25 cellular contexts compared by ENCODE assay signal in the genomic region with DNA sequence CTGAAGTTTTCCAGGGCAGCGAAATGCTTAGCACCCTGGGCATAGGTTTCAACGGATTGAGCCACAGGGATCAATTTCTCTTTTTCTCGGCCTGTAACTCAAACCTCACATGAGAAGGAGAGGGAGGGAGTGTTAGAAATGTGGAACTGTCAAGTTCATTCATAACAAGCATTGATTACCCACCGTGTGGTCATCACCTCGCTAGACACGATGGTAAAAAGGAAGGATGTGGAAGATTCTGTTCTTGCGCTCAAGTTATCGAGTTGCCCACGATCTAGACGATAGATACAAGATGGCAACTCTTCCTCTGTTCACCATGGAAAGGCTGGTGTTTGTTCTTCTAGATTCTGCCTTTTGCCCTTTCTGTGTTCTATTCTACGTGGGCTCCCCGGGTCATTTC. TPM values are rescaled to one million over a fixed set of nuclear protein-coding genes. Genes with fewer than 3 reads are reported as not detected.
DNase-seq lines count a peak whose midpoint lies in the region; ATAC-seq, FAIRE-seq and TF ChIP-seq lines count a peak whose summit lies in the region.
"Had no signal": no experiment of that assay in that cellular context is flagged by ENCODE, and none has a peak within 500 bp of the region (broad histone marks: within the 10 kb centered on the region; RNA-seq: fewer than 3 reads in every experiment).

No MANE protein-coding gene starts in this region.

- peaks cover 33% of the 10 kb centered on the region for H3K4me1 ChIP-seq in CD8-positive, alpha-beta memory T cell (ENCODE audit: insufficient read depth, low read length)

- peak; percentile 23 for FAIRE-seq in bronchial epithelial cell (lab: Jason Lieb, UNC)
- FAIRE-seq: GM18507, HTR-8/SVneo had no signal

- peaks cover 14% of the 10 kb centered on the region for H3K36me3 Mint-ChIP-seq in activated CD8-positive, alpha-beta T cell treated with anti-CD3 and anti-CD28 coated beads, Interleukin-2, amount 10 ng/mL, durations not matched to agents 7 days and 5 days (ENCODE audit: low read depth)
- peaks cover 10% of the 10 kb centered on the region for H3K36me3 Mint-ChIP-seq in activated CD8-positive, alpha-beta T cell treated with anti-CD3 and anti-CD28 coated beads for 36 hours (ENCODE audit: low read depth)
- peaks cover 0 to 7% (median 0%) of the 10 kb centered on the region in 3 donors for H3K36me3 Mint-ChIP-seq in CD8-positive, alpha-beta memory T cell
- no peaks in the 10 kb centered on the region for H3K36me3 Mint-ChIP-seq in natural killer cell
- peaks cover 7% of the 10 kb centered on the region for H3K36me3 Mint-ChIP-seq in activated T-cell treated with anti-CD3 and anti-CD28 coated beads, Interleukin-2, amount 50 U/mL, for 24 hours (ENCODE audit: low read depth)

- no peaks in the 10 kb centered on the region for H3K27me3 ChIP-seq in CD8-positive, alpha-beta memory T cell (ENCODE audit: insufficient read depth, low read length, poor library complexity, severe bottlenecking)
- H3K27me3 ChIP-seq in bronchial epithelial cell (ENCODE audit: control insufficient read depth, insufficient read depth, low read length), result no peaks in the 10 kb centered on the region

- H3K27ac Mint-ChIP-seq in activated CD8-positive, alpha-beta T cell treated with anti-CD3 and anti-CD28 coated beads, Interleukin-2, amount 10 ng/mL, durations not matched to agents 7 days and 5 days, result peak overlapping the region; percentile 30
- no peak overlapping the region for H3K27ac Mint-ChIP-seq in activated CD8-positive, alpha-beta T cell treated with anti-CD3 and anti-CD28 coated beads for 36 hours
- peak overlapping the region in 7 of 8 donors; percentile 7 to 88 (median 75) for H3K27ac Mint-ChIP-seq in CD8-positive, alpha-beta memory T cell
- no peak overlapping the region for H3K27ac Mint-ChIP-seq in natural killer cell
- no peak overlapping the region for H3K27ac Mint-ChIP-seq in activated T-cell treated with anti-CD3 and anti-CD28 coated beads, Interleukin-2, amount 50 U/mL, for 24 hours

- no peaks in the 10 kb centered on the region for H3K36me3 ChIP-seq in CD8-positive, alpha-beta memory T cell (ENCODE audit: insufficient read depth, low read length)
- no peaks in the 10 kb centered on the region for H3K36me3 ChIP-seq in bronchial epithelial cell (ENCODE audit: control insufficient read depth, insufficient read depth, low read length)
- H3K36me3 ChIP-seq: BLaER1 treated with 17β-estradiol and CSF1 and Interleukin-3, amounts not matched to agents 10 nM and 100 nM had no signal

- DNase-seq in activated CD8-positive, alpha-beta T cell treated with anti-CD3 and anti-CD28 coated beads, Interleukin-2, amount 10 ng/mL, durations not matched to agents 7 days and 5 days, result no peak
- no peak for DNase-seq in activated CD8-positive, alpha-beta T cell treated with anti-CD3 and anti-CD28 coated beads for 36 hours
- DNase-seq in CD8-positive, alpha-beta memory T cell, result peak in 1 of 5 donors; percentile 47
- DNase-seq in bronchial epithelial cell (ENCODE audit: low read depth) (no peak), natural killer cell (no peak)
- no peak for DNase-seq in activated T-cell treated with anti-CD3 and anti-CD28 coated beads, Interleukin-2, amount 50 U/mL, for 24 hours
- DNase-seq: 8988T, GDM1, GOT3, Karpas-422, NCI-H1694, NCI-H2081, NCI-H2171, NCI-H345, NCI-H524, NCI-H774, SIG-M5 had no signal

- H3K4me3 Mint-ChIP-seq in activated CD8-positive, alpha-beta T cell treated with anti-CD3 and anti-CD28 coated beads, Interleukin-2, amount 10 ng/mL, durations not matched to agents 7 days and 5 days, result no peak overlapping the region
- H3K4me3 Mint-ChIP-seq in activated CD8-positive, alpha-beta T cell treated with anti-CD3 and anti-CD28 coated beads for 36 hours, result no peak overlapping the region
- H3K4me3 Mint-ChIP-seq in CD8-positive, alpha-beta memory T cell, result peak overlapping the region in 5 of 7 donors; percentile 1 to 57 (median 29)
- no peak overlapping the region for H3K4me3 Mint-ChIP-seq in natural killer cell
- H3K4me3 Mint-ChIP-seq in activated T-cell treated with anti-CD3 and anti-CD28 coated beads, Interleukin-2, amount 50 U/mL, for 24 hours, result no peak overlapping the region

- H3K9me3 Mint-ChIP-seq in activated CD8-positive, alpha-beta T cell treated with anti-CD3 and anti-CD28 coated beads, Interleukin-2, amount 10 ng/mL, durations not matched to agents 7 days and 5 days (ENCODE audit: insufficient read depth), result no peaks in the 10 kb centered on the region
- H3K9me3 Mint-ChIP-seq in activated CD8-positive, alpha-beta T cell treated with anti-CD3 and anti-CD28 coated beads for 36 hours, result no peaks in the 10 kb centered on the region
- peaks cover 0 to 2% (median 0%) of the 10 kb centered on the region in 5 donors for H3K9me3 Mint-ChIP-seq in CD8-positive, alpha-beta memory T cell
- no peaks in the 10 kb centered on the region for H3K9me3 Mint-ChIP-seq in natural killer cell
- H3K9me3 Mint-ChIP-seq in activated T-cell treated with anti-CD3 and anti-CD28 coated beads, Interleukin-2, amount 50 U/mL, for 24 hours, result no peaks in the 10 kb centered on the region

- peaks cover 36% of the 10 kb centered on the region for H3K4me1 Mint-ChIP-seq in activated CD8-positive, alpha-beta T cell treated with anti-CD3 and anti-CD28 coated beads, Interleukin-2, amount 10 ng/mL, durations not matched to agents 7 days and 5 days (ENCODE audit: low read depth)
- H3K4me1 Mint-ChIP-seq in activated CD8-positive, alpha-beta T cell treated with anti-CD3 and anti-CD28 coated beads for 36 hours (ENCODE audit: low read depth), result peaks cover 35% of the 10 kb centered on the region
- peaks cover 40 to 43% (median 42%) of the 10 kb centered on the region in 3 donors for H3K4me1 Mint-ChIP-seq in CD8-positive, alpha-beta memory T cell
- peaks cover 35 to 39% of the 10 kb centered on the region in 2 donors for H3K4me1 Mint-ChIP-seq in natural killer cell
- H3K4me1 Mint-ChIP-seq in activated T-cell treated with anti-CD3 and anti-CD28 coated beads, Interleukin-2, amount 50 U/mL, for 24 hours (ENCODE audit: low read depth), result peaks cover 41% of the 10 kb centered on the region

- no peak for ATAC-seq in activated CD8-positive, alpha-beta T cell treated with anti-CD3 and anti-CD28 coated beads, Interleukin-2, amount 10 ng/mL, durations not matched to agents 7 days and 5 days
- no peak for ATAC-seq in activated CD8-positive, alpha-beta T cell treated with anti-CD3 and anti-CD28 coated beads for 36 hours
- ATAC-seq in natural killer cell (peak; percentile 12 to 69 (median 33)), GM18868 (IDR thresholded peaks at IDR 0.05; ENCODE audit: unreplicated experiment) (no peak)
- ATAC-seq: HCT116, Panc1 had no signal

- no peak for TF ChIP-seq CTCF in activated CD8-positive, alpha-beta T cell treated with anti-CD3 and anti-CD28 coated beads for 36 hours (IDR thresholded peaks at IDR 0.05)
- TF ChIP-seq CTCF in bronchial epithelial cell (IDR thresholded peaks at IDR 0.05; ENCODE audit: insufficient read depth, low read length, severe bottlenecking) (no peak), natural killer cell (IDR thresholded peaks at IDR 0.05) (no peak)

- H3K9me3 ChIP-seq in CD8-positive, alpha-beta memory T cell (ENCODE audit: low read length), result no peaks in the 10 kb centered on the region
- H3K9me3 ChIP-seq: BLaER1 treated with 17β-estradiol and CSF1 and Interleukin-3, amounts not matched to agents 10 nM and 100 nM had no signal

- CTCF ChIA-PET in activated CD8-positive, alpha-beta T cell treated with anti-CD3 and anti-CD28 coated beads, Interleukin-2, amount 10 ng/mL, durations not matched to agents 7 days and 5 days (lab: Charles Lee), result interaction anchor here (1.5 to 11.2 kb wide), 2 partner anchors 9 to 88 kb away, joined by 3 to 107 read pairs; no protein-coding TSS in a partner anchor
- CTCF ChIA-PET in activated CD8-positive, alpha-beta T cell treated with anti-CD3 and anti-CD28 coated beads for 36 hours (lab: Charles Lee), result interaction anchor here (1.3 kb wide), 1 partner anchor 88 kb away, joined by 5 read pairs; no protein-coding TSS in a partner anchor
- CTCF ChIA-PET in CD8-positive, alpha-beta memory T cell (lab: Charles Lee), result interaction anchor here (1.8 kb wide), 1 partner anchor 83 kb away, joined by 4 read pairs; a partner anchor contains a TSS

- intact Hi-C loops in activated CD8-positive, alpha-beta T cell treated with anti-CD3 and anti-CD28 coated beads for 36 hours (cut with micrococcal nuclease), result no loop called here
- intact Hi-C loops in natural killer cell (cut with micrococcal nuclease), result no loop called here

- H3K27me3 Mint-ChIP-seq in activated CD8-positive, alpha-beta T cell treated with anti-CD3 and anti-CD28 coated beads, Interleukin-2, amount 10 ng/mL, durations not matched to agents 7 days and 5 days (ENCODE audit: low read depth), result no peaks in the 10 kb centered on the region
- no peaks in the 10 kb centered on the region for H3K27me3 Mint-ChIP-seq in activated CD8-positive, alpha-beta T cell treated with anti-CD3 and anti-CD28 coated beads for 36 hours
- peaks cover 0 to 19% of the 10 kb centered on the region in 2 donors for H3K27me3 Mint-ChIP-seq in CD8-positive, alpha-beta memory T cell
- peaks cover 62 to 73% of the 10 kb centered on the region in 2 donors for H3K27me3 Mint-ChIP-seq in natural killer cell (ENCODE audit: low read depth in 2 of 2)
- no peaks in the 10 kb centered on the region for H3K27me3 Mint-ChIP-seq in activated T-cell treated with anti-CD3 and anti-CD28 coated beads, Interleukin-2, amount 50 U/mL, for 24 hours

- POLR2A ChIA-PET in activated CD8-positive, alpha-beta T cell treated with anti-CD3 and anti-CD28 coated beads, Interleukin-2, amount 10 ng/mL, durations not matched to agents 7 days and 5 days (lab: Charles Lee), result interaction anchor here (0.6 kb wide), 1 partner anchor 90 kb away, joined by 4 read pairs; no protein-coding TSS in a partner anchor
- POLR2A ChIA-PET in activated CD8-positive, alpha-beta T cell treated with anti-CD3 and anti-CD28 coated beads for 36 hours (lab: Charles Lee), result interaction anchor here (6.6 kb wide), 1 partner anchor 11 kb away, joined by 47 read pairs; no protein-coding TSS in a partner anchor
- POLR2A ChIA-PET in CD8-positive, alpha-beta memory T cell (lab: Charles Lee), result no interaction called here

- no peak overlapping the region for H3K4me3 ChIP-seq in CD8-positive, alpha-beta memory T cell (ENCODE audit: low read length)
- no peak overlapping the region for H3K4me3 ChIP-seq in bronchial epithelial cell (ENCODE audit: low read depth, low read length)
- H3K4me3 ChIP-seq: BLaER1 treated with 17β-estradiol and CSF1 and Interleukin-3, amounts not matched to agents 10 nM and 100 nM had no signal

- H3K27ac ChIP-seq in CD8-positive, alpha-beta memory T cell (ENCODE audit: low read depth, low read length), result no peak overlapping the region
- H3K27ac ChIP-seq: BLaER1 treated with 17β-estradiol and CSF1 and Interleukin-3, amounts not matched to agents 10 nM and 100 nM had no signal

RNA-seq across cellular contexts. Expression of a gene that starts 4.0 kb away (rescaled TPM):
- total RNA-seq in activated CD8-positive, alpha-beta T cell treated with anti-CD3 and anti-CD28 coated beads, Interleukin-2, amount 10 ng/mL, durations not matched to agents 7 days and 5 days, result 10 to 100 TPM; 63.7 to 65.6 TPM
- 10 to 100 TPM; 55.3 to 56.8 TPM for total RNA-seq in activated CD8-positive, alpha-beta T cell treated with anti-CD3 and anti-CD28 coated beads for 36 hours
- total RNA-seq in CD8-positive, alpha-beta memory T cell, result 10 to 100 TPM; 62.6 to 64.0 TPM
- polyA plus RNA-seq in CD8-positive, alpha-beta memory T cell, result 66.7 TPM
- total RNA-seq in bronchial epithelial cell, result 12.1 and 15.9 TPM in 2 replicates
- total RNA-seq in natural killer cell, result 1 to 10 TPM; 4.5 to 8.1 (median 7.9) TPM

RNA-seq across cellular contexts. Expression of a gene that starts 57.3 kb away (rescaled TPM):
- total RNA-seq in activated CD8-positive, alpha-beta T cell treated with anti-CD3 and anti-CD28 coated beads, Interleukin-2, amount 10 ng/mL, durations not matched to agents 7 days and 5 days, result under 1 TPM in 1 of 2 experiments, not detected in 1; 0.05 TPM
- total RNA-seq in activated CD8-positive, alpha-beta T cell treated with anti-CD3 and anti-CD28 coated beads for 36 hours, result under 1 TPM; 0.11 to 0.20 TPM
- under 1 TPM in 1 of 2 experiments, not detected in 1; 0.04 TPM for total RNA-seq in CD8-positive, alpha-beta memory T cell
- not detected for polyA plus RNA-seq in CD8-positive, alpha-beta memory T cell
- total RNA-seq in bronchial epithelial cell (0.13 TPM in 1 of 2 replicates, not detected in the other), natural killer cell (not detected)
- total RNA-seq: Daoy, M059J had no signal

Comparison
In these comparisons a context has a peak if more than half of its experiments do, and no peak if none do; other contexts are left out.
1. H3K27ac Mint-ChIP-seq: peak in activated CD8-positive, alpha-beta T cell treated with anti-CD3 and anti-CD28 coated beads, Interleukin-2, amount 10 ng/mL, durations not matched to agents 7 days and 5 days (single experiment) and CD8-positive, alpha-beta memory T cell (7 of 8); none in activated CD8-positive, alpha-beta T cell treated with anti-CD3 and anti-CD28 coated beads for 36 hours (single experiment), natural killer cell (0 of 2) and activated T-cell treated with anti-CD3 and anti-CD28 coated beads, Interleukin-2, amount 50 U/mL, for 24 hours (single experiment).
2. ATAC-seq: peak in natural killer cell (3 of 3); none in activated CD8-positive, alpha-beta T cell treated with anti-CD3 and anti-CD28 coated beads, Interleukin-2, amount 10 ng/mL, durations not matched to agents 7 days and 5 days (single experiment), activated CD8-positive, alpha-beta T cell treated with anti-CD3 and anti-CD28 coated beads for 36 hours (single experiment) and GM18868 (single experiment).
3. H3K4me3 Mint-ChIP-seq: peak in CD8-positive, alpha-beta memory T cell (5 of 7); none in activated CD8-positive, alpha-beta T cell treated with anti-CD3 and anti-CD28 coated beads, Interleukin-2, amount 10 ng/mL, durations not matched to agents 7 days and 5 days (single experiment), activated CD8-positive, alpha-beta T cell treated with anti-CD3 and anti-CD28 coated beads for 36 hours (single experiment), natural killer cell (single experiment) and activated T-cell treated with anti-CD3 and anti-CD28 coated beads, Interleukin-2, amount 50 U/mL, for 24 hours (single experiment).